ENCODE assay signal across 11 cellular contexts in genomic region chr1:17587693-17588047, GRCh38. TPM values are rescaled to one million over a fixed set of nuclear protein-coding genes. Genes with fewer than 3 reads are reported as not detected.
DNase-seq lines count a peak whose midpoint lies in the region; ATAC-seq and TF ChIP-seq lines count a peak whose summit lies in the region.
"Had no signal": no experiment of that assay in that cellular context is flagged by ENCODE, and none has a peak within 500 bp of the region (broad histone marks: within the 10 kb centered on the region; RNA-seq: fewer than 3 reads in every experiment).

No MANE protein-coding gene starts in this region.

- peak overlapping the region; percentile 78 for H2AK5ac ChIP-seq in neuronal stem cell (ENCODE audit: low read depth, low read length)

- H3K18ac ChIP-seq in neuronal stem cell (ENCODE audit: low read length): peak overlapping the region; percentile 55

- WGBS in neuronal stem cell (ENCODE audit: extremely low coverage in 2 of 2, insufficient read length in 2 of 2, insufficient replicate concordance in 1 of 2), 2 donors: no CpG with 5 or more reads among the region's 3 CpGs
- WGBS in lower leg skin, 2 donors: 38 to 45% methylated on average over 3 of the region's 3 CpGs

- intact Hi-C loops in lower leg skin (cut with DNase I; ENCODE audit: low total_unique reads): no loop called here

- no peak overlapping the region for H3K4ac ChIP-seq in neuronal stem cell (ENCODE audit: low read length)

- peak overlapping the region; percentile 78 for H3K27ac ChIP-seq in neuronal stem cell (replicated peaks; ENCODE audit: low read length)

- H3K79me1 ChIP-seq in neuronal stem cell (ENCODE audit: low read depth, low read length): peaks cover 4% of the 10 kb centered on the region

- no peak overlapping the region for H2AFZ ChIP-seq in neuronal stem cell (ENCODE audit: low read length)

- no peak overlapping the region for H3K9ac ChIP-seq in neuronal stem cell (ENCODE audit: low read depth, low read length, poor library complexity)

- no peak overlapping the region for H3K23ac ChIP-seq in neuronal stem cell (ENCODE audit: low read depth, low read length, poor library complexity)

- H3K14ac ChIP-seq in neuronal stem cell (ENCODE audit: low read length): no peak overlapping the region

- no peak for TF ChIP-seq POLR2A in lower leg skin (IDR thresholded peaks at IDR 0.05)

- H3K4me1 ChIP-seq in neuronal stem cell (ENCODE audit: control insufficient read depth in 2 of 2, insufficient read depth in 1 of 2, low read depth in 1 of 2, low read length in 2 of 2): peaks cover 13 to 23% of the 10 kb centered on the region in 2 donors

- TF ChIP-seq CTCF in AG10803 (conservative IDR thresholded peaks at IDR 0.05; ENCODE audit: low read length) (no peak), fibroblast of the aortic adventitia (IDR thresholded peaks at IDR 0.05; ENCODE audit: insufficient read depth, low read length) (no peak), lower leg skin (IDR thresholded peaks at IDR 0.05) (no peak)

- H3K4me3 ChIP-seq in AG10803 (ENCODE audit: low read length): peak overlapping the region; percentile 38
- no peak overlapping the region for H3K4me3 ChIP-seq in fibroblast of the aortic adventitia (ENCODE audit: low read depth, low read length)
- no peak overlapping the region for H3K4me3 ChIP-seq in neuronal stem cell (ENCODE audit: low read length in 2 of 2)
- no peak overlapping the region for H3K4me3 ChIP-seq in lower leg skin (ENCODE audit: low read depth, poor library complexity, severe bottlenecking)

- H2BK5ac ChIP-seq in neuronal stem cell (ENCODE audit: low read length): peak overlapping the region; percentile 33

- DNase-seq in AG10803 (ENCODE audit: low read depth) (peak; percentile 99), RPMI7951 (ENCODE audit: low read depth) (peak; percentile 98), fibroblast of the aortic adventitia (ENCODE audit: low read depth) (peak; percentile 83), neuronal stem cell (ENCODE audit: low spot score) (no peak), lower leg skin (ENCODE audit: low spot score in 2 of 2) (no peak)
- DNase-seq: activated CD4-positive, alpha-beta memory T cell treated with anti-CD3 and anti-CD28 coated beads for 36 hours; COR-L47; NCI-H1436 treated with DMSO at 0.1 percent for 48 hours had no signal

- no peaks in the 10 kb centered on the region for H3K9me3 ChIP-seq in neuronal stem cell (replicated peaks in 1 of 2; ENCODE audit: control insufficient read depth in 2 of 2, insufficient read depth in 1 of 2, low read depth in 1 of 2, low read length in 2 of 2)

- no peak for ATAC-seq in HG02973 (IDR thresholded peaks at IDR 0.05; ENCODE audit: unreplicated experiment)
- no peak for ATAC-seq in HG02763 (IDR thresholded peaks at IDR 0.05; ENCODE audit: unreplicated experiment)
- no peak for ATAC-seq in GM21515 (IDR thresholded peaks at IDR 0.05; ENCODE audit: unreplicated experiment)

- no peak overlapping the region for H2BK120ac ChIP-seq in neuronal stem cell (ENCODE audit: low read depth, low read length)

- no peaks in the 10 kb centered on the region for H3K27me3 ChIP-seq in neuronal stem cell (ENCODE audit: control insufficient read depth in 3 of 3, insufficient read depth in 3 of 3, low read depth in 1 of 3, low read length in 3 of 3)

- peaks cover 8 to 55% of the 10 kb centered on the region in 2 donors for H3K36me3 ChIP-seq in neuronal stem cell (replicated peaks in 1 of 2; ENCODE audit: control insufficient read depth in 2 of 2, insufficient read depth in 2 of 2, low read length in 2 of 2)

- H3K4me2 ChIP-seq in neuronal stem cell (ENCODE audit: insufficient read depth, low read length, poor library complexity, severe bottlenecking): no peak overlapping the region

- H4K8ac ChIP-seq in neuronal stem cell (ENCODE audit: low read depth, low read length): no peak overlapping the region

- H2BK12ac ChIP-seq in neuronal stem cell (ENCODE audit: low read length): no peak overlapping the region

- peak overlapping the region; percentile 59 for H2BK15ac ChIP-seq in neuronal stem cell (ENCODE audit: low read length)

- no peak overlapping the region for H4K91ac ChIP-seq in neuronal stem cell (ENCODE audit: low read depth, low read length, poor library complexity)

RNA-seq across cellular contexts. Expression of gene ARHGEF10L, which starts 48.2 kb away (rescaled TPM):
- 2.2 and 3.3 TPM in 2 replicates for total RNA-seq in RPMI7951 (2014; rRNA removed; shearing (Covaris generic))
- total RNA-seq in fibroblast of the aortic adventitia (ENCODE audit: low replicate concordance): 13.6 and 23.9 TPM in 2 replicates
- 14.6 TPM for polyA plus RNA-seq in neuronal stem cell (2013, experiment 1 of 2)
- 14.8 TPM for polyA plus RNA-seq in neuronal stem cell (2013, experiment 2 of 2)
- 100 to 1,000 TPM in 3 of 4 donors, 10 to 100 TPM in 1; 95.1 to 125 (median 114) TPM for total RNA-seq in lower leg skin
- total RNA-seq: activated CD4-positive, alpha-beta memory T cell treated with anti-CD3 and anti-CD28 coated beads for 36 hours had no signal

Comparison
In these comparisons a context has a peak if more than half of its experiments do, and no peak if none do; other contexts are left out.
1. DNase-seq: peak in AG10803 (single experiment), RPMI7951 (single experiment) and fibroblast of the aortic adventitia (single experiment); none in neuronal stem cell (single experiment) and lower leg skin (0 of 2).